In genomic region chr19:35703343-35703742, GRCh38 we compare ENCODE assay signal across 17 cellular contexts. TPM values are rescaled to one million over a fixed set of nuclear protein-coding genes. Genes with fewer than 3 reads are reported as not detected.
DNase-seq lines count a peak whose midpoint lies in the region; ATAC-seq and TF ChIP-seq lines count a peak whose summit lies in the region.
"Had no signal": no experiment of that assay in that cellular context is flagged by ENCODE, and none has a peak within 500 bp of the region (broad histone marks: within the 10 kb centered on the region; RNA-seq: fewer than 3 reads in every experiment).

No MANE protein-coding gene starts in this region.

- H3K4me3 Mint-ChIP-seq in GM23338, result no peak overlapping the region; the same call in 2 of the 3 replicates
- H3K4me3 Mint-ChIP-seq in neural progenitor cell, result peak overlapping the region; percentile 96

- DNase-seq in NCI-H2029 (lab: John Stamatoyannopoulos, UW) (peak; percentile 14), NCI-H2029 treated with DMSO at 0.1 percent for 48 hours (lab: John Stamatoyannopoulos, UW) (no peak), GM23338 (ENCODE audit: low spot score) (peak; percentile 65), WERI-Rb-1 (peak; percentile 86), neural progenitor cell (ENCODE audit: low spot score) (no peak), HEK293T (ENCODE audit: extremely low spot score) (no peak), iPS-NIHi7 (ENCODE audit: extremely low spot score) (no peak)
- DNase-seq: CD8-positive, alpha-beta memory T cell; esophagus squamous epithelium; naive thymus-derived CD8-positive, alpha-beta T cell; stimulated activated CD4-positive, alpha-beta T cell treated with anti-CD3 and anti-CD28 coated beads, Interleukin-4, amount 100 ng/mL, for 24 hours; trophoblast cell had no signal

- H3K27me3 Mint-ChIP-seq in GM23338 (ENCODE audit: insufficient read depth, low read depth, poor library complexity) (peaks cover 31% of the 10 kb centered on the region), neural progenitor cell (ENCODE audit: insufficient read depth, low read depth) (peaks cover 2% of the 10 kb centered on the region)

- H3K36me3 Mint-ChIP-seq in GM23338 (ENCODE audit: low read depth) (no peaks in the 10 kb centered on the region), neural progenitor cell (no peaks in the 10 kb centered on the region)
- H3K36me3 Mint-ChIP-seq: naive thymus-derived CD8-positive, alpha-beta T cell had no signal

- peaks cover 6% of the 10 kb centered on the region; the same call in 2 of the 3 replicates for H3K9me3 Mint-ChIP-seq in GM23338
- H3K9me3 Mint-ChIP-seq in neural progenitor cell, result peaks cover 2% of the 10 kb centered on the region
- H3K9me3 Mint-ChIP-seq: CD8-positive, alpha-beta memory T cell; dendritic cell treated with granulocyte-macrophage colony-stimulating factor and Interleukin-4, amounts not matched to agents 40 ng/mL and 50 ng/mL, for 4 days; naive thymus-derived CD8-positive, alpha-beta T cell had no signal

- ATAC-seq in GM23338, result peak; percentile 47
- no peak for ATAC-seq in HG02870 (IDR thresholded peaks at IDR 0.05; ENCODE audit: unreplicated experiment)

- no peaks in the 10 kb centered on the region for H3K9me3 ChIP-seq in WERI-Rb-1 (ENCODE audit: severe bottlenecking)
- no peaks in the 10 kb centered on the region for H3K9me3 ChIP-seq in neural progenitor cell (ENCODE audit: low read depth)
- H3K9me3 ChIP-seq: esophagus squamous epithelium, heart left ventricle, sigmoid colon had no signal

- H4K20me1 ChIP-seq in GM23338 (replicated peaks; ENCODE audit: insufficient read depth) (no peaks in the 10 kb centered on the region), neural progenitor cell (ENCODE audit: low read depth) (no peaks in the 10 kb centered on the region)

- no peak for TF ChIP-seq CTCF in GM23338 (conservative IDR thresholded peaks at IDR 0.05; ENCODE audit: low read depth in 2 of 2)
- no peak for TF ChIP-seq CTCF in WERI-Rb-1 (IDR thresholded peaks at IDR 0.05; ENCODE audit: low read depth, low read length)
- no peak for TF ChIP-seq CTCF in neural progenitor cell (IDR thresholded peaks at IDR 0.05)

- POLR2A ChIA-PET in HEK293T (lab: Yijun Ruan, JAX), result interaction anchor here (1.2 to 2.4 kb wide), 4 partner anchors 10 to 45 kb away, joined by 3 to 15 read pairs (median 9); partner anchors contain the start of gene LIN37

- peak overlapping the region; percentile 83 for H3K4me2 ChIP-seq in GM23338
- no peak overlapping the region for H3K4me2 ChIP-seq in neural progenitor cell

- H2AFZ ChIP-seq in GM23338 (no peak overlapping the region; the same call in 1 of the 2 replicates), neural progenitor cell (replicated peaks) (no peak overlapping the region)

- H3K27me3 ChIP-seq in GM23338 (ENCODE audit: insufficient read depth) (peaks cover 24% of the 10 kb centered on the region), WERI-Rb-1 (ENCODE audit: insufficient read depth, low read depth, severe bottlenecking) (no peaks in the 10 kb centered on the region), neural progenitor cell (peaks cover 29% of the 10 kb centered on the region)

- no peak overlapping the region for H3K27ac ChIP-seq in GM23338 (ENCODE audit: low read depth)
- peak overlapping the region; percentile 53 for H3K27ac ChIP-seq in WERI-Rb-1
- H3K27ac ChIP-seq in neural progenitor cell, result no peak overlapping the region

- H3K4me3 ChIP-seq in GM23338 (peak overlapping the region; percentile 75), WERI-Rb-1 (ENCODE audit: low read depth, low read length) (peak overlapping the region; percentile 65), neural progenitor cell (no peak overlapping the region)

- H3F3A ChIP-seq in GM23338 (replicated peaks; ENCODE audit: low read depth) (no peaks in the 10 kb centered on the region), neural progenitor cell (ENCODE audit: low read depth) (peaks cover 2% of the 10 kb centered on the region)

- H3K27ac Mint-ChIP-seq in GM23338 (no peak overlapping the region), neural progenitor cell (no peak overlapping the region)
- H3K27ac Mint-ChIP-seq: dendritic cell treated with granulocyte-macrophage colony-stimulating factor and Interleukin-4, amounts not matched to agents 40 ng/mL and 50 ng/mL, for 4 days had no signal

- H3K4me1 ChIP-seq in GM23338 (ENCODE audit: insufficient read depth) (peaks cover 8% of the 10 kb centered on the region; the same call in 1 of the 2 replicates), neural progenitor cell (no peaks in the 10 kb centered on the region)

- no peaks in the 10 kb centered on the region for H3K9me2 ChIP-seq in GM23338 (ENCODE audit: insufficient read depth)

- H3K36me3 ChIP-seq in GM23338 (ENCODE audit: insufficient read depth) (no peaks in the 10 kb centered on the region), WERI-Rb-1 (no peaks in the 10 kb centered on the region), neural progenitor cell (no peaks in the 10 kb centered on the region)
- H3K36me3 ChIP-seq: esophagus squamous epithelium, heart left ventricle, sigmoid colon had no signal

- H3K9ac ChIP-seq in neural progenitor cell, result no peak overlapping the region

- H3K4me1 Mint-ChIP-seq in GM23338 (peaks cover 2% of the 10 kb centered on the region; the same call in 1 of the 3 replicates), neural progenitor cell (peaks cover 4% of the 10 kb centered on the region)

- H3K79me2 ChIP-seq in GM23338 (replicated peaks; ENCODE audit: insufficient read depth), result no peaks in the 10 kb centered on the region
- no peaks in the 10 kb centered on the region for H3K79me2 ChIP-seq in neural progenitor cell (ENCODE audit: low read depth)

- CTCF ChIA-PET in HEK293T (lab: Yijun Ruan, JAX), result interaction anchor here (0.6 to 1.4 kb wide), 3 partner anchors 8 to 117 kb away, joined by 3 to 5 read pairs (median 4); no protein-coding TSS in a partner anchor

TF ChIP-seq in GM23338, 12 proteins besides CTCF, POLR2A, EP300 and RAD21:
- TF ChIP-seq ZNF331 (CRISPR knock-in tag; IDR thresholded peaks at IDR 0.05; ENCODE audit: low read depth) (no peak), STAT1 (IDR thresholded peaks at IDR 0.05; ENCODE audit: unreplicated experiment) (no peak), EZH2 (IDR thresholded peaks at IDR 0.05; ENCODE audit: low read depth, unreplicated experiment) (no peak), CREB1 (CRISPR knock-in tag; IDR thresholded peaks at IDR 0.05; ENCODE audit: low read depth) (no peak)

TF ChIP-seq in HEK293T, 16 proteins besides CTCF, POLR2A, EP300 and RAD21:
- TF ChIP-seq ARNT (IDR thresholded peaks at IDR 0.05) (no peak), ELF4 (IDR thresholded peaks at IDR 0.05) (no peak), SP1 (IDR thresholded peaks at IDR 0.05) (no peak), HDGF (IDR thresholded peaks at IDR 0.05; ENCODE audit: borderline replicate concordance) (no peak), FOXA1 (IDR thresholded peaks at IDR 0.05) (no peak), CTBP1 (IDR thresholded peaks at IDR 0.05; ENCODE audit: borderline replicate concordance) (no peak), SUZ12 (IDR thresholded peaks at IDR 0.05) (no peak), L3MBTL2 (conservative IDR thresholded peaks at IDR 0.05) (no peak), TARDBP (IDR thresholded peaks at IDR 0.05) (no peak), ZNF384 (IDR thresholded peaks at IDR 0.05) (no peak), PKNOX1 (IDR thresholded peaks at IDR 0.05) (no peak), BHLHE40 (IDR thresholded peaks at IDR 0.05; ENCODE audit: borderline replicate concordance) (no peak), FOXK2 (IDR thresholded peaks at IDR 0.05) (no peak), NFRKB (IDR thresholded peaks at IDR 0.05) (no peak), LEF1 (IDR thresholded peaks at IDR 0.05; ENCODE audit: borderline replicate concordance) (no peak), FOXM1 (IDR thresholded peaks at IDR 0.05; ENCODE audit: borderline replicate concordance) (no peak)

RNA-seq across cellular contexts. Expression of gene ZBTB32, which starts 1.0 kb away (rescaled TPM):
- 1.8 TPM in 1 of 2 replicates, not detected in the other for total RNA-seq in GM23338 (2014; rRNA removed; shearing (Covaris generic))
- 0.45 and 0.65 TPM in 2 replicates for polyA plus RNA-seq in GM23338 (2016; fragmentation: Nextera tagmentation; extraction: Ambion mirVana)
- not detected in 2 replicates for total RNA-seq in neural progenitor cell (ENCODE audit: low replicate concordance)
- total RNA-seq: A172, sigmoid colon had no signal
- polyA plus RNA-seq: heart left ventricle had no signal

RNA-seq across cellular contexts. Expression of gene KMT2B, which starts 14.5 kb away (rescaled TPM):
- total RNA-seq in GM23338 (2014; rRNA removed; shearing (Covaris generic)), result 36.2 and 49.8 TPM in 2 replicates
- 15.5 and 15.8 TPM in 2 replicates for polyA plus RNA-seq in GM23338 (2016; fragmentation: Nextera tagmentation; extraction: Ambion mirVana)
- 12.6 and 16.0 TPM in 2 replicates for total RNA-seq in neural progenitor cell (ENCODE audit: low replicate concordance)

RNA-seq across cellular contexts. Expression of gene UPK1A, which starts 37.0 kb away (rescaled TPM):
- 0.42 TPM in 1 of 2 replicates, not detected in the other for total RNA-seq in GM23338 (2014; rRNA removed; shearing (Covaris generic))
- 1.0 and 1.5 TPM in 2 replicates for polyA plus RNA-seq in GM23338 (2016; fragmentation: Nextera tagmentation; extraction: Ambion mirVana)
- 1.3 TPM in 1 of 2 replicates, not detected in the other for total RNA-seq in neural progenitor cell (ENCODE audit: low replicate concordance)
- total RNA-seq: A172; heart left ventricle; naive thymus-derived CD8-positive, alpha-beta T cell had no signal
- polyA plus RNA-seq: CD8-positive, alpha-beta memory T cell; heart left ventricle; naive thymus-derived CD8-positive, alpha-beta T cell; sigmoid colon had no signal

RNA-seq across cellular contexts. Expression of gene IGFLR1, which starts 38.9 kb away (rescaled TPM):
- total RNA-seq in GM23338 (2014; rRNA removed; shearing (Covaris generic)), result 7.8 and 14.4 TPM in 2 replicates
- polyA plus RNA-seq in GM23338 (2016; fragmentation: Nextera tagmentation; extraction: Ambion mirVana), result 17.8 and 18.1 TPM in 2 replicates
- total RNA-seq in neural progenitor cell (ENCODE audit: low replicate concordance), result 5.0 and 9.2 TPM in 2 replicates

RNA-seq across cellular contexts. Expression of gene U2AF1L4, which starts 41.9 kb away (rescaled TPM):
- total RNA-seq in GM23338 (2014; rRNA removed; shearing (Covaris generic)), result 13.1 and 14.3 TPM in 2 replicates
- polyA plus RNA-seq in GM23338 (2016; fragmentation: Nextera tagmentation; extraction: Ambion mirVana), result 20.0 and 23.7 TPM in 2 replicates
- total RNA-seq in neural progenitor cell (ENCODE audit: low replicate concordance), result 17.2 and 27.9 TPM in 2 replicates

Comparison
In these comparisons a context has a peak if more than half of its experiments do, and no peak if none do; other contexts are left out.
1. DNase-seq: peak in NCI-H2029 (single experiment), GM23338 (single experiment) and WERI-Rb-1 (single experiment); none in NCI-H2029 treated with DMSO at 0.1 percent for 48 hours (single experiment), neural progenitor cell (single experiment), HEK293T (single experiment) and iPS-NIHi7 (single experiment).